7 cellular contexts compared by ENCODE assay signal in the genomic region with DNA sequence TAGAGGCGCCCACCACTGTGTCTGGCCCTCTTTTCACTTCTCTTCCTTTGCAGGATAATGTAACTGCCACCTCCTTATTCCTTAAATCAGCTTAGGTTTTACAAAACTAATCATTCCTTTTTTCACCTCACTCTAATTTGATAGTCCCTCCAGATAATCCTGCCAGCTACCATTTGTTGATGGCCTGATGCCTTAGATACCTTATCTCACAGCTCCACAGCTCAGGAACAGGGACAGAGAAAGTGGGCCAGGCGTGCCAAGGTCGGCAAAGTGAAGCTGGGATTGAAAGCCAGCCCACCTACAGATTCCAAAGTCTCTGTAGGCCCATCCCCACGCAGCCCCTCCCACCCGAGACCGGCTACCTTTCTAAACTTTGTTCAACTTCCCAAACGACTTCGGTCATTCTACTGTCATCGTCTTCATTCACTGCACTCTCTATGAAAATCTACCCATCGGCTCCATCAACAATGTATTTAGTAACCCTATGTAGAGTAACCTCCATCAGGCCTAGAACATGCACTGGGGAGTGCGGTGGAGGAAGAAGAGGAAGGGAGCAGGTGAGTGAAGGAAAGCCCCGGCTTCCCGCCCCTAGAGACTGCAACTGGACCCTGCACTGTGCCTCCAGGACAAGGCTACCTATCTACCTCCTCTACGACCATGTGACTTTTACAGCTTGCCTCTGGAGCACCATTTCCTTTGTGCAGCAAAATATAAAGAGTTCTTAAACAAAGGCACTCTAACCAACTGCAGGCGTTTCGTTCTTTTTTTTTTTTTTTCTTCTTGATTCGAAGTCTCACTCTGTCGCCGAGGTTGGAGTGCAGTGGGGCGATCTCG. TPM values are rescaled to one million over a fixed set of nuclear protein-coding genes. Genes with fewer than 3 reads are reported as not detected.
DNase-seq lines count a peak whose midpoint lies in the region; ATAC-seq lines count a peak whose summit lies in the region.

No MANE protein-coding gene starts in this region.

- peak overlapping the region in 5 of 6 donors; percentile 23 to 89 (median 67) for H3K27ac Mint-ChIP-seq in naive B cell

- H3K9me3 Mint-ChIP-seq in naive B cell: no peaks in the 10 kb centered on the region

- peak; percentile 2 for ATAC-seq in GM18907 (IDR thresholded peaks at IDR 0.05; ENCODE audit: unreplicated experiment)
- ATAC-seq in naive B cell (ENCODE audit: low read depth in 2 of 2): no peak
- no peak for ATAC-seq in HG02852 (IDR thresholded peaks at IDR 0.05; ENCODE audit: unreplicated experiment)

- H3K4me1 Mint-ChIP-seq in naive B cell: peaks cover 22 to 28% (median 23%) of the 10 kb centered on the region in 3 donors

- H3K27me3 Mint-ChIP-seq in naive B cell: no peaks in the 10 kb centered on the region

- DNase-seq in NCI-H146 (lab: John Stamatoyannopoulos, UW): peak; percentile 41
- DNase-seq in dermis blood vessel endothelial cell: peak; percentile 39
- no peak for DNase-seq in naive B cell
- DNase-seq in central memory CD4-positive, alpha-beta T cell: no peak
- no peak for DNase-seq in NOMO-1 (lab: John Stamatoyannopoulos, UW; ENCODE audit: unreplicated experiment in 2 of 2)

- H3K36me3 Mint-ChIP-seq in naive B cell: no peaks in the 10 kb centered on the region

- peak overlapping the region; percentile 93 to 96 (median 95) for H3K4me3 Mint-ChIP-seq in naive B cell

RNA-seq across cellular contexts. Expression of gene CASP6, which starts 1.5 kb away (rescaled TPM):
- 71.5 and 71.8 TPM in 2 replicates for total RNA-seq in dermis blood vessel endothelial cell
- polyA plus RNA-seq in naive B cell (ENCODE audit: low read depth in 6 of 6): 10 to 100 TPM in 5 of 6 donors, 1 to 10 TPM in 1; 7.4 to 20.4 (median 16.0) TPM

RNA-seq across cellular contexts. Expression of gene PLA2G12A, which starts 28.1 kb away (rescaled TPM):
- 15.4 and 49.2 TPM in 2 replicates for total RNA-seq in dermis blood vessel endothelial cell
- 10 to 100 TPM; 16.0 to 37.6 (median 26.5) TPM for polyA plus RNA-seq in naive B cell (ENCODE audit: low read depth in 6 of 6)

Comparison
In these comparisons a context has a peak if more than half of its experiments do, and no peak if none do; other contexts are left out.
1. DNase-seq: peak in NCI-H146 (single experiment) and dermis blood vessel endothelial cell (single experiment); none in naive B cell (single experiment), central memory CD4-positive, alpha-beta T cell (single experiment) and NOMO-1 (0 of 2).